2 cellular contexts compared by ENCODE assay signal in the genomic region with DNA sequence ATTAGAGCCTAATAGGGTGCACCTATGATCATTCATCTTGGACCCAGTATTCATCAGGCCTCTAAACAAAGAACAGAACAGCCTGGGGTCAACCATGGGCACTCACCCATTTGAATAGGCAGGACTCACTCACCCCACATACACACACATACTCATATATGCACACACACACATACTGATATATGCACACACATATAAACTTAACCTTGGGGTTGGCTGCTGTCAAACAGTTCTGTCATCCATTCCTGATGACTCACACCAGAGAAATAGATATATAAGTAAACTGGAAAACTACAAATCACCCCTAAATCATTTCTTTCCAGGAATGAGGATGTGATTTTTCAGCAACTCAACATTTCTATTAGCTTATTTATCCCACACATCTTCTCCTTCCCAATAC.
TF ChIP-seq lines count a peak whose summit lies in the region.

No MANE protein-coding gene starts in this region.

TF ChIP-seq in SK-N-SH, 30 proteins besides CTCF, POLR2A, EP300 and RAD21 (continued from another document):
- TF ChIP-seq, protein P1, sequence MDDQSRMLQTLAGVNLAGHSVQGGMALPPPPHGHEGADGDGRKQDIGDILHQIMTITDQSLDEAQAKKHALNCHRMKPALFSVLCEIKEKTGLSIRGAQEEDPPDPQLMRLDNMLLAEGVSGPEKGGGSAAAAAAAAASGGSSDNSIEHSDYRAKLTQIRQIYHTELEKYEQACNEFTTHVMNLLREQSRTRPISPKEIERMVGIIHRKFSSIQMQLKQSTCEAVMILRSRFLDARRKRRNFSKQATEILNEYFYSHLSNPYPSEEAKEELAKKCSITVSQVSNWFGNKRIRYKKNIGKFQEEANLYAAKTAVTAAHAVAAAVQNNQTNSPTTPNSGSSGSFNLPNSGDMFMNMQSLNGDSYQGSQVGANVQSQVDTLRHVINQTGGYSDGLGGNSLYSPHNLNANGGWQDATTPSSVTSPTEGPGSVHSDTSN (IDR thresholded peaks at IDR 0.05), result peak; percentile 31; the same call in 1 of the 2 replicates
- TF ChIP-seq POLR2AphosphoS5 (IDR thresholded peaks at IDR 0.05; ENCODE audit: low read depth, low read length) (no peak), USF2 (IDR thresholded peaks at IDR 0.05; ENCODE audit: borderline replicate concordance, low read depth, low read length) (no peak), FOXM1 (IDR thresholded peaks at IDR 0.05; ENCODE audit: low read depth) (no peak), MEF2A (IDR thresholded peaks at IDR 0.05; ENCODE audit: borderline replicate concordance, low read depth) (no peak), GATA2 (CRISPR knock-in tag; IDR thresholded peaks at IDR 0.05) (no peak)

TF ChIP-seq in SK-N-SH treated with all-trans-retinoic acid at 6 μM for 48 hours, 23 proteins besides CTCF, POLR2A, EP300 and RAD21 (continued from another document):
- TF ChIP-seq, protein P2, sequence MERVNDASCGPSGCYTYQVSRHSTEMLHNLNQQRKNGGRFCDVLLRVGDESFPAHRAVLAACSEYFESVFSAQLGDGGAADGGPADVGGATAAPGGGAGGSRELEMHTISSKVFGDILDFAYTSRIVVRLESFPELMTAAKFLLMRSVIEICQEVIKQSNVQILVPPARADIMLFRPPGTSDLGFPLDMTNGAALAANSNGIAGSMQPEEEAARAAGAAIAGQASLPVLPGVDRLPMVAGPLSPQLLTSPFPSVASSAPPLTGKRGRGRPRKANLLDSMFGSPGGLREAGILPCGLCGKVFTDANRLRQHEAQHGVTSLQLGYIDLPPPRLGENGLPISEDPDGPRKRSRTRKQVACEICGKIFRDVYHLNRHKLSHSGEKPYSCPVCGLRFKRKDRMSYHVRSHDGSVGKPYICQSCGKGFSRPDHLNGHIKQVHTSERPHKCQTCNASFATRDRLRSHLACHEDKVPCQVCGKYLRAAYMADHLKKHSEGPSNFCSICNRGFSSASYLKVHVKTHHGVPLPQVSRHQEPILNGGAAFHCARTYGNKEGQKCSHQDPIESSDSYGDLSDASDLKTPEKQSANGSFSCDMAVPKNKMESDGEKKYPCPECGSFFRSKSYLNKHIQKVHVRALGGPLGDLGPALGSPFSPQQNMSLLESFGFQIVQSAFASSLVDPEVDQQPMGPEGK (CRISPR knock-in tag; IDR thresholded peaks at IDR 0.05; ENCODE audit: borderline replicate concordance), result no peak
- TF ChIP-seq, protein P3, sequence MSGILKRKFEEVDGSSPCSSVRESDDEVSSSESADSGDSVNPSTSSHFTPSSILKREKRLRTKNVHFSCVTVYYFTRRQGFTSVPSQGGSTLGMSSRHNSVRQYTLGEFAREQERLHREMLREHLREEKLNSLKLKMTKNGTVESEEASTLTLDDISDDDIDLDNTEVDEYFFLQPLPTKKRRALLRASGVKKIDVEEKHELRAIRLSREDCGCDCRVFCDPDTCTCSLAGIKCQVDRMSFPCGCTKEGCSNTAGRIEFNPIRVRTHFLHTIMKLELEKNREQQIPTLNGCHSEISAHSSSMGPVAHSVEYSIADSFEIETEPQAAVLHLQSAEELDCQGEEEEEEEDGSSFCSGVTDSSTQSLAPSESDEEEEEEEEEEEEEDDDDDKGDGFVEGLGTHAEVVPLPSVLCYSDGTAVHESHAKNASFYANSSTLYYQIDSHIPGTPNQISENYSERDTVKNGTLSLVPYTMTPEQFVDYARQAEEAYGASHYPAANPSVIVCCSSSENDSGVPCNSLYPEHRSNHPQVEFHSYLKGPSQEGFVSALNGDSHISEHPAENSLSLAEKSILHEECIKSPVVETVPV (CRISPR knock-in tag; IDR thresholded peaks at IDR 0.05), result no peak
- TF ChIP-seq ESRRG (CRISPR knock-in tag; IDR thresholded peaks at IDR 0.05), result no peak
- TF ChIP-seq ZNF8 (CRISPR knock-in tag; IDR thresholded peaks at IDR 0.05), result no peak
- no peak for TF ChIP-seq ZFP30 (CRISPR knock-in tag; IDR thresholded peaks at IDR 0.05)
- no peak for TF ChIP-seq TSHZ2 (CRISPR knock-in tag; IDR thresholded peaks at IDR 0.05)
- TF ChIP-seq ZNF70 (CRISPR knock-in tag; IDR thresholded peaks at IDR 0.05), result no peak
- no peak for TF ChIP-seq ARNTL (CRISPR knock-in tag; IDR thresholded peaks at IDR 0.05; ENCODE audit: borderline replicate concordance, low read depth)
- no peak for TF ChIP-seq ZNF565 (CRISPR knock-in tag; conservative IDR thresholded peaks at IDR 0.05; ENCODE audit: low read depth)
- TF ChIP-seq BACH2 (CRISPR knock-in tag; IDR thresholded peaks at IDR 0.05; ENCODE audit: borderline replicate concordance), result no peak
- TF ChIP-seq, protein P4, sequence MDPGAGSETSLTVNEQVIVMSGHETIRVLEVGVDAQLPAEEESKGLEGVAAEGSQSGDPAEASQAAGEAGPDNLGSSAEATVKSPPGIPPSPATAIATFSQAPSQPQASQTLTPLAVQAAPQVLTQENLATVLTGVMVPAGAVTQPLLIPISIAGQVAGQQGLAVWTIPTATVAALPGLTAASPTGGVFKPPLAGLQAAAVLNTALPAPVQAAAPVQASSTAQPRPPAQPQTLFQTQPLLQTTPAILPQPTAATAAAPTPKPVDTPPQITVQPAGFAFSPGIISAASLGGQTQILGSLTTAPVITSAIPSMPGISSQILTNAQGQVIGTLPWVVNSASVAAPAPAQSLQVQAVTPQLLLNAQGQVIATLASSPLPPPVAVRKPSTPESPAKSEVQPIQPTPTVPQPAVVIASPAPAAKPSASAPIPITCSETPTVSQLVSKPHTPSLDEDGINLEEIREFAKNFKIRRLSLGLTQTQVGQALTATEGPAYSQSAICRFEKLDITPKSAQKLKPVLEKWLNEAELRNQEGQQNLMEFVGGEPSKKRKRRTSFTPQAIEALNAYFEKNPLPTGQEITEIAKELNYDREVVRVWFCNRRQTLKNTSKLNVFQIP (CRISPR knock-in tag; IDR thresholded peaks at IDR 0.05; ENCODE audit: borderline replicate concordance, low read depth), result no peak
- no peak for TF ChIP-seq ZFP3 (CRISPR knock-in tag; IDR thresholded peaks at IDR 0.05)
